ENCODE assay signal across 12 cellular contexts in genomic region chr12:57047981-57048380, GRCh38. TPM values are rescaled to one million over a fixed set of nuclear protein-coding genes. Genes with fewer than 3 reads are reported as not detected.
DNase-seq lines count a peak whose midpoint lies in the region; ATAC-seq, FAIRE-seq and TF ChIP-seq lines count a peak whose summit lies in the region.
"Had no signal": no experiment of that assay in that cellular context is flagged by ENCODE, and none has a peak within 500 bp of the region (broad histone marks: within the 10 kb centered on the region; RNA-seq: fewer than 3 reads in every experiment).

No MANE protein-coding gene starts in this region.

- no peak for TF ChIP-seq CTCF in HL-60 (IDR thresholded peaks at IDR 0.05; ENCODE audit: insufficient read depth, low read length)
- no peak for TF ChIP-seq CTCF in kidney (IDR thresholded peaks at IDR 0.05; ENCODE audit: borderline replicate concordance, extremely low read depth, insufficient read depth)

- no peak overlapping the region for H4K91ac ChIP-seq in trophoblast cell (ENCODE audit: low read depth, low read length)

- no peaks in the 10 kb centered on the region for H3K4me1 ChIP-seq in trophoblast cell (ENCODE audit: control insufficient read depth in 1 of 2, insufficient read depth in 2 of 2, low read length in 2 of 2)
- no peaks in the 10 kb centered on the region for H3K4me1 ChIP-seq in kidney (ENCODE audit: control insufficient read depth in 1 of 2, insufficient read depth in 1 of 2, low read depth in 1 of 2, low read length in 2 of 2)

- H3K9ac ChIP-seq in trophoblast cell (ENCODE audit: low read length) (no peak overlapping the region), kidney (ENCODE audit: low read length in 2 of 2) (no peak overlapping the region)

- H3K27me3 ChIP-seq in HL-60 (ENCODE audit: insufficient read depth, poor library complexity, severe bottlenecking) (no peaks in the 10 kb centered on the region), trophoblast cell (ENCODE audit: insufficient read depth, low read length) (no peaks in the 10 kb centered on the region)

- H2BK120ac ChIP-seq in trophoblast cell (ENCODE audit: insufficient read depth, low read length, poor library complexity), result no peak overlapping the region

- H3K36me3 ChIP-seq in trophoblast cell (ENCODE audit: control insufficient read depth in 1 of 2, insufficient read depth in 2 of 2, low read length in 2 of 2) (no peaks in the 10 kb centered on the region), kidney (ENCODE audit: control insufficient read depth in 1 of 2, insufficient read depth in 2 of 2, low read length in 2 of 2) (no peaks in the 10 kb centered on the region)

- no peaks in the 10 kb centered on the region for H3K79me1 ChIP-seq in trophoblast cell (ENCODE audit: low read length)

- H3K9me3 Mint-ChIP-seq in activated CD4-positive, alpha-beta T cell treated with anti-CD3 and anti-CD28 coated beads, Interleukin-2, amount 10 ng/mL, durations not matched to agents 7 days and 5 days, result no peaks in the 10 kb centered on the region
- no peaks in the 10 kb centered on the region for H3K9me3 Mint-ChIP-seq in central memory CD8-positive, alpha-beta T cell
- H3K9me3 Mint-ChIP-seq: activated T-cell treated with anti-CD3 and anti-CD28 coated beads, Interleukin-2, amount 50 U/mL, for 4 hours had no signal

- H2BK5ac ChIP-seq in trophoblast cell (ENCODE audit: low read depth, low read length, poor library complexity), result no peak overlapping the region

- no peak overlapping the region for H2BK12ac ChIP-seq in trophoblast cell (ENCODE audit: low read length)

- H3K4me1 Mint-ChIP-seq in activated CD4-positive, alpha-beta T cell treated with anti-CD3 and anti-CD28 coated beads, Interleukin-2, amount 10 ng/mL, durations not matched to agents 7 days and 5 days, result peaks cover 38% of the 10 kb centered on the region
- peaks cover 38% of the 10 kb centered on the region for H3K4me1 Mint-ChIP-seq in central memory CD8-positive, alpha-beta T cell

- H3K18ac ChIP-seq in trophoblast cell (ENCODE audit: low read length), result no peak overlapping the region

- no peaks in the 10 kb centered on the region for H3K27me3 Mint-ChIP-seq in activated CD4-positive, alpha-beta T cell treated with anti-CD3 and anti-CD28 coated beads, Interleukin-2, amount 10 ng/mL, durations not matched to agents 7 days and 5 days
- no peaks in the 10 kb centered on the region for H3K27me3 Mint-ChIP-seq in central memory CD8-positive, alpha-beta T cell

- H3K23ac ChIP-seq in trophoblast cell (ENCODE audit: low read length), result no peak overlapping the region

- no peak overlapping the region for H3K4ac ChIP-seq in trophoblast cell (ENCODE audit: low read depth, low read length)

- CTCF ChIA-PET in activated CD4-positive, alpha-beta T cell treated with anti-CD3 and anti-CD28 coated beads, Interleukin-2, amount 10 ng/mL, durations not matched to agents 7 days and 5 days (lab: Charles Lee), result interaction anchor here (0.6 to 4.1 kb wide), 16 partner anchors 10 to 126 kb away, joined by 3 to 31 read pairs (median 4); no protein-coding TSS in a partner anchor

- H3K4me3 Mint-ChIP-seq in activated CD4-positive, alpha-beta T cell treated with anti-CD3 and anti-CD28 coated beads, Interleukin-2, amount 10 ng/mL, durations not matched to agents 7 days and 5 days, result peak overlapping the region; percentile 8
- peak overlapping the region; percentile 44 for H3K4me3 Mint-ChIP-seq in central memory CD8-positive, alpha-beta T cell
- H3K4me3 Mint-ChIP-seq: activated T-cell treated with anti-CD3 and anti-CD28 coated beads, Interleukin-2, amount 50 U/mL, for 4 hours had no signal

- no peak overlapping the region for H3K4me2 ChIP-seq in trophoblast cell (ENCODE audit: low read length)
- H3K4me2 ChIP-seq: smooth muscle cell had no signal

- H3K27ac ChIP-seq in HL-60 (replicated peaks) (peak overlapping the region; percentile 38), trophoblast cell (ENCODE audit: low read depth, low read length) (no peak overlapping the region), kidney (ENCODE audit: low read depth in 2 of 2, low read length in 2 of 2) (no peak overlapping the region)

- POLR2A ChIA-PET in activated CD4-positive, alpha-beta T cell treated with anti-CD3 and anti-CD28 coated beads, Interleukin-2, amount 10 ng/mL, durations not matched to agents 7 days and 5 days (lab: Charles Lee), result interaction anchor here (0.8 to 1.2 kb wide), 2 partner anchors 32 to 50 kb away, joined by 3 to 4 read pairs; no protein-coding TSS in a partner anchor

- no peak overlapping the region for H2AFZ ChIP-seq in trophoblast cell (ENCODE audit: insufficient read depth, low read length, poor library complexity)

- peaks cover 5% of the 10 kb centered on the region for H3K36me3 Mint-ChIP-seq in activated CD4-positive, alpha-beta T cell treated with anti-CD3 and anti-CD28 coated beads, Interleukin-2, amount 10 ng/mL, durations not matched to agents 7 days and 5 days (ENCODE audit: low read depth)
- H3K36me3 Mint-ChIP-seq in central memory CD8-positive, alpha-beta T cell (ENCODE audit: insufficient read depth), result no peaks in the 10 kb centered on the region

- H3K9me3 ChIP-seq in trophoblast cell (ENCODE audit: insufficient read depth, low read depth, low read length), result peaks cover 1% of the 10 kb centered on the region
- no peaks in the 10 kb centered on the region for H3K9me3 ChIP-seq in kidney (ENCODE audit: control insufficient read depth in 1 of 2, low read length in 2 of 2)

- ATAC-seq in central memory CD8-positive, alpha-beta T cell (replicated peaks; ENCODE audit: extremely low read depth, poor library complexity, severe bottlenecking), result no peak
- ATAC-seq in HG02798 (IDR thresholded peaks at IDR 0.05; ENCODE audit: poor library complexity, unreplicated experiment) (no peak), HG03521 (IDR thresholded peaks at IDR 0.05; ENCODE audit: unreplicated experiment) (no peak)

- no peak overlapping the region for H3K4me3 ChIP-seq in HL-60 (replicated peaks; ENCODE audit: insufficient read depth, low read length)
- H3K4me3 ChIP-seq in trophoblast cell (ENCODE audit: low read depth, low read length), result no peak overlapping the region
- H3K4me3 ChIP-seq in kidney (ENCODE audit: low read length in 2 of 2), result no peak overlapping the region

- no peaks in the 10 kb centered on the region for H3K79me2 ChIP-seq in trophoblast cell (ENCODE audit: control insufficient read depth, insufficient read depth, low read length, poor library complexity)

- no peak overlapping the region for H3K14ac ChIP-seq in trophoblast cell (ENCODE audit: low read length)

- no peak overlapping the region for H4K8ac ChIP-seq in trophoblast cell (ENCODE audit: low read depth, low read length)

- no CpG with 5 or more reads among the region's 1 CpG for WGBS in trophoblast cell (ENCODE audit: extremely low coverage, insufficient coverage, insufficient read length)

- no peak overlapping the region for H2AK5ac ChIP-seq in trophoblast cell (ENCODE audit: low read length)

- no peak overlapping the region for H4K12ac ChIP-seq in trophoblast cell (ENCODE audit: low read depth, low read length)

- peak overlapping the region; percentile 85 for H3K27ac Mint-ChIP-seq in activated CD4-positive, alpha-beta T cell treated with anti-CD3 and anti-CD28 coated beads, Interleukin-2, amount 10 ng/mL, durations not matched to agents 7 days and 5 days
- H3K27ac Mint-ChIP-seq in central memory CD8-positive, alpha-beta T cell (ENCODE audit: low read depth), result peak overlapping the region; percentile 60

- intact Hi-C loops in kidney (cut with DNase I), result no loop called here

- no peak for DNase-seq in activated CD4-positive, alpha-beta T cell treated with anti-CD3 and anti-CD28 coated beads, Interleukin-2, amount 10 ng/mL, durations not matched to agents 7 days and 5 days
- no peak for DNase-seq in activated CD4-positive, alpha-beta T cell treated with anti-CD3 and anti-CD28 coated beads, Interleukin-2, amount 50 U/mL, for 1 hour
- DNase-seq in HL-60 (ENCODE audit: low read depth in 1 of 2, low spot score in 1 of 2), result no peak
- no peak for DNase-seq in central memory CD8-positive, alpha-beta T cell (ENCODE audit: low spot score in 2 of 2)
- DNase-seq in trophoblast cell, result peak; percentile 85 to 90
- DNase-seq in kidney, result no peak
- DNase-seq: activated T-cell treated with anti-CD3 and anti-CD28 coated beads, Interleukin-2, amount 50 U/mL, for 4 hours; NCI-H1048 had no signal

- FAIRE-seq in kidney (lab: Jason Lieb, UNC), result no peak

RNA-seq across cellular contexts. Expression of gene MYO1A, which starts 1.9 kb away (rescaled TPM):
- total RNA-seq in activated CD4-positive, alpha-beta T cell treated with anti-CD3 and anti-CD28 coated beads, Interleukin-2, amount 10 ng/mL, durations not matched to agents 7 days and 5 days, result 1 to 10 TPM; 1.4 to 2.9 TPM
- polyA plus RNA-seq in trophoblast cell (2013), result 0.04 TPM in 1 of 2 replicates, not detected in the other
- 0.25 TPM for total RNA-seq in kidney
- 0.77 TPM for polyA plus RNA-seq in kidney (ENCODE audit: insufficient read depth, low read depth, low replicate concordance)
- total RNA-seq: osteocyte, smooth muscle cell had no signal
- polyA plus RNA-seq: smooth muscle cell had no signal

RNA-seq across cellular contexts. Expression of gene NEMP1, which starts 30.6 kb away (rescaled TPM):
- 10 to 100 TPM; 50.2 to 54.3 TPM for total RNA-seq in activated CD4-positive, alpha-beta T cell treated with anti-CD3 and anti-CD28 coated beads, Interleukin-2, amount 10 ng/mL, durations not matched to agents 7 days and 5 days
- 11.6 and 12.1 TPM in 2 replicates for polyA plus RNA-seq in trophoblast cell (2013)
- 10.3 TPM for total RNA-seq in kidney
- 2.1 TPM for polyA plus RNA-seq in kidney (ENCODE audit: insufficient read depth, low read depth, low replicate concordance)

RNA-seq across cellular contexts. Expression of gene TAC3, which starts 31.7 kb away (rescaled TPM):
- under 1 TPM in 1 of 2 experiments, not detected in 1; 0.25 TPM for total RNA-seq in activated CD4-positive, alpha-beta T cell treated with anti-CD3 and anti-CD28 coated beads, Interleukin-2, amount 10 ng/mL, durations not matched to agents 7 days and 5 days
- 34.7 and 36.7 TPM in 2 replicates for polyA plus RNA-seq in trophoblast cell (2013)
- not detected for total RNA-seq in kidney
- polyA plus RNA-seq in kidney (ENCODE audit: insufficient read depth, low read depth, low replicate concordance), result not detected
- total RNA-seq: osteocyte had no signal

RNA-seq across cellular contexts. Expression of gene NAB2, which starts 40.9 kb away (rescaled TPM):
- total RNA-seq in activated CD4-positive, alpha-beta T cell treated with anti-CD3 and anti-CD28 coated beads, Interleukin-2, amount 10 ng/mL, durations not matched to agents 7 days and 5 days, result 1 to 10 TPM; 5.5 to 6.8 TPM
- 26.6 and 26.8 TPM in 2 replicates for polyA plus RNA-seq in trophoblast cell (2013)
- 28.0 TPM for total RNA-seq in kidney
- 13.9 TPM for polyA plus RNA-seq in kidney (ENCODE audit: insufficient read depth, low read depth, low replicate concordance)

RNA-seq across cellular contexts. Expression of gene ZBTB39, which starts 41.6 kb away (rescaled TPM):
- 1 to 10 TPM; 8.8 to 9.5 TPM for total RNA-seq in activated CD4-positive, alpha-beta T cell treated with anti-CD3 and anti-CD28 coated beads, Interleukin-2, amount 10 ng/mL, durations not matched to agents 7 days and 5 days
- 6.9 and 7.1 TPM in 2 replicates for polyA plus RNA-seq in trophoblast cell (2013)
- 6.6 TPM for total RNA-seq in kidney
- polyA plus RNA-seq in kidney (ENCODE audit: insufficient read depth, low read depth, low replicate concordance), result 1.4 TPM

Comparison
In these comparisons a context has a peak if more than half of its experiments do, and no peak if none do; other contexts are left out.
1. DNase-seq: peak in trophoblast cell (2 of 2); none in activated CD4-positive, alpha-beta T cell treated with anti-CD3 and anti-CD28 coated beads, Interleukin-2, amount 10 ng/mL, durations not matched to agents 7 days and 5 days (single experiment), activated CD4-positive, alpha-beta T cell treated with anti-CD3 and anti-CD28 coated beads, Interleukin-2, amount 50 U/mL, for 1 hour (single experiment), HL-60 (0 of 2), central memory CD8-positive, alpha-beta T cell (0 of 2) and kidney (single experiment).